1 cellular context compared by ENCODE assay signal in the genomic region with DNA sequence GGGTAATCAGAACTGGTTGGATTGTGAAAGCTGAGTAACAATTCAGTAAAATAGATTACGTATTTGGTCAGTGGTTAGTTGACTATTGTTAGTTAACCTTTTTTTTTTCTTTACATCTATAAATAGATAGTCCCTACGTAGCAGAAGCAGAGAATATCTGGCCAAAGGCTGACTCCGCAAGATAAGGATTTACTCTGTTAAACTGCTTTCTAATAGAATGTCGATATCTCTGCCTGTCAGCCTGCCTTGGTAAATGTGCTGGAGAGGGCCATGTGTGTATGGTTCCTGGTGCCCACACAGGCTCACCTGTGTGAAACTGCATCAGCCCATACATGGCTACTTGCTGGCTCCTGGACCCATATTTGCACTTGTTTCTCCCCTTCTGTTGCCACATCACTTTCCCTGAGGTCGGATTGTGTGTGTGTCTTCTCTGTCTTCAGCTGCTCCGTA.
TF ChIP-seq lines count a peak whose summit lies in the region.

No MANE protein-coding gene starts in this region.

TF ChIP-seq in K562, 482 proteins besides CTCF, POLR2A, EP300 and RAD21 (continued from another document):
- TF ChIP-seq ATF1 (CRISPR knock-in tag; IDR thresholded peaks at IDR 0.05) (no peak), ATF1 (tag; IDR thresholded peaks at IDR 0.05) (no peak), HMBOX1 (IDR thresholded peaks at IDR 0.05) (peak; percentile 93), SMARCA4 (IDR thresholded peaks at IDR 0.05) (peak; percentile 15; the same call in 1 of the 2 replicates), PKNOX1 (IDR thresholded peaks at IDR 0.05) (0 out of 2 replicates have a peak, but pooled peaks have one; percentile 10), PML (IDR thresholded peaks at IDR 0.05; ENCODE audit: low read length) (0 out of 2 replicates have a peak, but pooled peaks have one; percentile 28), ZFP1 (CRISPR knock-in tag; IDR thresholded peaks at IDR 0.05) (no peak), E2F1 (CRISPR knock-in tag; IDR thresholded peaks at IDR 0.05) (no peak), ARID1B (IDR thresholded peaks at IDR 0.05) (peak; percentile 64), PRMT5 (CRISPR knock-in tag; IDR thresholded peaks at IDR 0.05) (no peak), NFIC (IDR thresholded peaks at IDR 0.05) (peak; percentile 24), MEIS2 (IDR thresholded peaks at IDR 0.05; ENCODE audit: partially characterized antibody) (peak; percentile 8), SOX6 (IDR thresholded peaks at IDR 0.05) (peak; percentile 53), MCM2 (IDR thresholded peaks at IDR 0.05; ENCODE audit: low read depth) (no peak), ZNF197 (CRISPR knock-in tag; IDR thresholded peaks at IDR 0.05; ENCODE audit: low read depth) (no peak), MEF2D (tag; conservative IDR thresholded peaks at IDR 0.05; ENCODE audit: low read depth) (peak; percentile 85), MYBL2 (IDR thresholded peaks at IDR 0.05; ENCODE audit: low read depth) (no peak), MYBL2 (CRISPR knock-in tag; IDR thresholded peaks at IDR 0.05; ENCODE audit: borderline replicate concordance) (no peak), ETV6 (IDR thresholded peaks at IDR 0.05; ENCODE audit: borderline replicate concordance in 1 of 2, low read depth in 2 of 2, low read length in 1 of 2) (no peak), ETV6 (CRISPR knock-in tag; IDR thresholded peaks at IDR 0.05; ENCODE audit: borderline replicate concordance) (no peak), SMAD4 (CRISPR knock-in tag; conservative IDR thresholded peaks at IDR 0.05) (no peak), STAT5A (IDR thresholded peaks at IDR 0.05; ENCODE audit: borderline replicate concordance, low read length) (peak; percentile 49; the same call in 1 of the 2 replicates), CBFA2T3 (IDR thresholded peaks at IDR 0.05) (peak; percentile 82), MYNN (IDR thresholded peaks at IDR 0.05) (no peak), MYNN (CRISPR knock-in tag; IDR thresholded peaks at IDR 0.05) (no peak), ZNF23 (CRISPR knock-in tag; IDR thresholded peaks at IDR 0.05) (no peak), PCBP1 (IDR thresholded peaks at IDR 0.05; ENCODE audit: low read depth, low read length, poor library complexity, severe bottlenecking) (no peak), CXXC5 (CRISPR knock-in tag; IDR thresholded peaks at IDR 0.05) (no peak), TEAD4 (IDR thresholded peaks at IDR 0.05; ENCODE audit: low read length) (peak; percentile 86), TEAD4 (CRISPR knock-in tag; IDR thresholded peaks at IDR 0.05; ENCODE audit: borderline replicate concordance) (no peak), MEF2A (IDR thresholded peaks at IDR 0.05; ENCODE audit: control insufficient read depth, low read depth, low read length) (peak; percentile 87), POLR2AphosphoS5 (IDR thresholded peaks at IDR 0.05; ENCODE audit: control insufficient read depth, insufficient read depth, low read depth, low read length) (peak; percentile 51; the same call in 1 of the 2 replicates), TCF3 (CRISPR knock-in tag; IDR thresholded peaks at IDR 0.05) (peak; percentile 74)
- TF ChIP-seq, protein P1, sequence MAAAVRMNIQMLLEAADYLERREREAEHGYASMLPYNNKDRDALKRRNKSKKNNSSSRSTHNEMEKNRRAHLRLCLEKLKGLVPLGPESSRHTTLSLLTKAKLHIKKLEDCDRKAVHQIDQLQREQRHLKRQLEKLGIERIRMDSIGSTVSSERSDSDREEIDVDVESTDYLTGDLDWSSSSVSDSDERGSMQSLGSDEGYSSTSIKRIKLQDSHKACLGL (CRISPR knock-in tag; IDR thresholded peaks at IDR 0.05; ENCODE audit: borderline replicate concordance, poor library complexity, severe bottlenecking) = no peak
- TF ChIP-seq, protein P2, sequence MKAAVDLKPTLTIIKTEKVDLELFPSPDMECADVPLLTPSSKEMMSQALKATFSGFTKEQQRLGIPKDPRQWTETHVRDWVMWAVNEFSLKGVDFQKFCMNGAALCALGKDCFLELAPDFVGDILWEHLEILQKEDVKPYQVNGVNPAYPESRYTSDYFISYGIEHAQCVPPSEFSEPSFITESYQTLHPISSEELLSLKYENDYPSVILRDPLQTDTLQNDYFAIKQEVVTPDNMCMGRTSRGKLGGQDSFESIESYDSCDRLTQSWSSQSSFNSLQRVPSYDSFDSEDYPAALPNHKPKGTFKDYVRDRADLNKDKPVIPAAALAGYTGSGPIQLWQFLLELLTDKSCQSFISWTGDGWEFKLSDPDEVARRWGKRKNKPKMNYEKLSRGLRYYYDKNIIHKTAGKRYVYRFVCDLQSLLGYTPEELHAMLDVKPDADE (conservative IDR thresholded peaks at IDR 0.05; ENCODE audit: control insufficient read depth, low read depth, low read length) = no peak
- TF ChIP-seq, protein P3, sequence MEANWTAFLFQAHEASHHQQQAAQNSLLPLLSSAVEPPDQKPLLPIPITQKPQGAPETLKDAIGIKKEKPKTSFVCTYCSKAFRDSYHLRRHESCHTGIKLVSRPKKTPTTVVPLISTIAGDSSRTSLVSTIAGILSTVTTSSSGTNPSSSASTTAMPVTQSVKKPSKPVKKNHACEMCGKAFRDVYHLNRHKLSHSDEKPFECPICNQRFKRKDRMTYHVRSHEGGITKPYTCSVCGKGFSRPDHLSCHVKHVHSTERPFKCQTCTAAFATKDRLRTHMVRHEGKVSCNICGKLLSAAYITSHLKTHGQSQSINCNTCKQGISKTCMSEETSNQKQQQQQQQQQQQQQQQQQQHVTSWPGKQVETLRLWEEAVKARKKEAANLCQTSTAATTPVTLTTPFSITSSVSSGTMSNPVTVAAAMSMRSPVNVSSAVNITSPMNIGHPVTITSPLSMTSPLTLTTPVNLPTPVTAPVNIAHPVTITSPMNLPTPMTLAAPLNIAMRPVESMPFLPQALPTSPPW (CRISPR knock-in tag; IDR thresholded peaks at IDR 0.05) = 0 out of 2 replicates have a peak, but pooled peaks have one; percentile 9
